15 cellular contexts compared by ENCODE assay signal in genomic region chr9:77016526-77017504, GRCh38. TPM values are rescaled to one million over a fixed set of nuclear protein-coding genes. Genes with fewer than 3 reads are reported as not detected.
DNase-seq lines count a peak whose midpoint lies in the region; ATAC-seq and TF ChIP-seq lines count a peak whose summit lies in the region.
"Had no signal": no experiment of that assay in that cellular context is flagged by ENCODE, and none has a peak within 500 bp of the region (broad histone marks: within the 10 kb centered on the region; RNA-seq: fewer than 3 reads in every experiment).

No MANE protein-coding gene starts in this region.

- H3K27ac Mint-ChIP-seq in activated CD8-positive, alpha-beta T cell treated with anti-CD3 and anti-CD28 coated beads, Interleukin-2, amount 10 ng/mL, durations not matched to agents 7 days and 5 days = no peak overlapping the region
- no peak overlapping the region for H3K27ac Mint-ChIP-seq in activated CD8-positive, alpha-beta T cell treated with anti-CD3 and anti-CD28 coated beads for 36 hours

- H3K4me1 ChIP-seq in NT2/D1 (ENCODE audit: insufficient read depth, insufficient read length) (peaks cover 22% of the 10 kb centered on the region), iPS-18a (ENCODE audit: control insufficient read depth, low read depth, low read length) (peaks cover 53% of the 10 kb centered on the region), skeletal muscle satellite cell (ENCODE audit: control insufficient read depth, insufficient read depth, low read length) (peaks cover 14% of the 10 kb centered on the region)
- H3K4me1 ChIP-seq: BE2C had no signal

- intact Hi-C loops in activated CD8-positive, alpha-beta T cell treated with anti-CD3 and anti-CD28 coated beads for 36 hours (cut with micrococcal nuclease) = no loop called here

- ATAC-seq in activated CD8-positive, alpha-beta T cell treated with anti-CD3 and anti-CD28 coated beads, Interleukin-2, amount 10 ng/mL, durations not matched to agents 7 days and 5 days = no peak
- ATAC-seq in activated CD8-positive, alpha-beta T cell treated with anti-CD3 and anti-CD28 coated beads for 36 hours = no peak
- no peak for ATAC-seq in GM21825 (IDR thresholded peaks at IDR 0.05; ENCODE audit: unreplicated experiment)
- ATAC-seq: activated T-cell treated with anti-CD3 and anti-CD28 coated beads, Interleukin-2, amount 50 U/mL, for 72 hours had no signal

- peaks cover 17% of the 10 kb centered on the region for H3K4me1 Mint-ChIP-seq in activated CD8-positive, alpha-beta T cell treated with anti-CD3 and anti-CD28 coated beads, Interleukin-2, amount 10 ng/mL, durations not matched to agents 7 days and 5 days (ENCODE audit: low read depth)
- peaks cover 21% of the 10 kb centered on the region for H3K4me1 Mint-ChIP-seq in activated CD8-positive, alpha-beta T cell treated with anti-CD3 and anti-CD28 coated beads for 36 hours (ENCODE audit: low read depth)

- peaks cover 90% of the 10 kb centered on the region for H3K27me3 Mint-ChIP-seq in activated CD8-positive, alpha-beta T cell treated with anti-CD3 and anti-CD28 coated beads, Interleukin-2, amount 10 ng/mL, durations not matched to agents 7 days and 5 days (ENCODE audit: low read depth)
- H3K27me3 Mint-ChIP-seq in activated CD8-positive, alpha-beta T cell treated with anti-CD3 and anti-CD28 coated beads for 36 hours = peaks cover 83% of the 10 kb centered on the region

- H3K27ac ChIP-seq in iPS-18a (ENCODE audit: low read length) = no peak overlapping the region
- H3K27ac ChIP-seq: brain microvascular endothelial cell had no signal

- H3K4me3 ChIP-seq in NT2/D1 (ENCODE audit: insufficient read length, low read depth) (peak overlapping the region; percentile 34), iPS-18a (ENCODE audit: low read length) (peak overlapping the region; percentile 46), skeletal muscle satellite cell (ENCODE audit: low read length) (no peak overlapping the region)

- no peaks in the 10 kb centered on the region for H3K36me3 ChIP-seq in NT2/D1 (ENCODE audit: insufficient read depth, insufficient read length, low read length)
- no peaks in the 10 kb centered on the region for H3K36me3 ChIP-seq in iPS-18a (ENCODE audit: control insufficient read depth, low read depth, low read length)
- no peaks in the 10 kb centered on the region for H3K36me3 ChIP-seq in skeletal muscle satellite cell (ENCODE audit: insufficient read depth, low read length)
- H3K36me3 ChIP-seq: BE2C, brain microvascular endothelial cell had no signal

- CTCF ChIA-PET in activated CD8-positive, alpha-beta T cell treated with anti-CD3 and anti-CD28 coated beads, Interleukin-2, amount 10 ng/mL, durations not matched to agents 7 days and 5 days (lab: Charles Lee) = no interaction called here
- CTCF ChIA-PET in activated CD8-positive, alpha-beta T cell treated with anti-CD3 and anti-CD28 coated beads for 36 hours (lab: Charles Lee) = interaction anchor here (1.1 to 1.3 kb wide), 2 partner anchors 9 to 134 kb away, joined by 4 read pairs; no protein-coding TSS in a partner anchor

- peak overlapping the region; percentile 72 for H3K9ac ChIP-seq in NT2/D1 (ENCODE audit: insufficient read length, low read depth)
- H3K9ac ChIP-seq in iPS-18a (ENCODE audit: low read length) = peak overlapping the region; percentile 8
- H3K9ac ChIP-seq in skeletal muscle satellite cell (ENCODE audit: low read depth, low read length) = no peak overlapping the region

- H3K9me3 ChIP-seq in NT2/D1 (ENCODE audit: insufficient read depth, low read length) (no peaks in the 10 kb centered on the region), iPS-18a (ENCODE audit: control insufficient read depth, low read depth, low read length) (no peaks in the 10 kb centered on the region), skeletal muscle satellite cell (replicated peaks; ENCODE audit: low read length) (no peaks in the 10 kb centered on the region)
- H3K9me3 ChIP-seq: BE2C had no signal

- H3K27me3 ChIP-seq in NT2/D1 (ENCODE audit: insufficient read depth, insufficient read length) = peaks cover 98% of the 10 kb centered on the region
- H3K27me3 ChIP-seq in iPS-18a (ENCODE audit: control insufficient read depth, insufficient read depth, low read length) = peaks cover 100% of the 10 kb centered on the region
- H3K27me3 ChIP-seq in skeletal muscle satellite cell (ENCODE audit: control insufficient read depth, insufficient read depth, low read length) = peaks cover 97% of the 10 kb centered on the region

- TF ChIP-seq CTCF in activated CD8-positive, alpha-beta T cell treated with anti-CD3 and anti-CD28 coated beads for 36 hours (IDR thresholded peaks at IDR 0.05) = no peak

- DNase-seq in activated CD8-positive, alpha-beta T cell treated with anti-CD3 and anti-CD28 coated beads, Interleukin-2, amount 10 ng/mL, durations not matched to agents 7 days and 5 days = no peak
- DNase-seq in activated CD8-positive, alpha-beta T cell treated with anti-CD3 and anti-CD28 coated beads for 36 hours = no peak
- DNase-seq in NT2/D1 (ENCODE audit: low read depth, low spot score) (no peak), SHP77 (lab: John Stamatoyannopoulos, UW) (no peak), NCI-H187 (lab: John Stamatoyannopoulos, UW) (no peak)
- DNase-seq: activated T-cell treated with anti-CD3 and anti-CD28 coated beads, Interleukin-2, amount 50 U/mL, for 72 hours; BE2C; brain microvascular endothelial cell; effector memory CD4-positive, alpha-beta T cell; NCI-H526 treated with DMSO at 0.1 percent for 48 hours; occipital lobe had no signal

- H3K4me2 ChIP-seq in skeletal muscle satellite cell (ENCODE audit: low read length) = peak overlapping the region; percentile 43

- POLR2A ChIA-PET in activated CD8-positive, alpha-beta T cell treated with anti-CD3 and anti-CD28 coated beads, Interleukin-2, amount 10 ng/mL, durations not matched to agents 7 days and 5 days (lab: Charles Lee) = no interaction called here
- POLR2A ChIA-PET in activated CD8-positive, alpha-beta T cell treated with anti-CD3 and anti-CD28 coated beads for 36 hours (lab: Charles Lee) = interaction anchor here (0.7 to 0.9 kb wide), 2 partner anchors 17 to 150 kb away, joined by 3 read pairs; no protein-coding TSS in a partner anchor

- peak overlapping the region; percentile 12 for H3K4me3 Mint-ChIP-seq in activated CD8-positive, alpha-beta T cell treated with anti-CD3 and anti-CD28 coated beads, Interleukin-2, amount 10 ng/mL, durations not matched to agents 7 days and 5 days
- H3K4me3 Mint-ChIP-seq in activated CD8-positive, alpha-beta T cell treated with anti-CD3 and anti-CD28 coated beads for 36 hours = no peak overlapping the region

- no peaks in the 10 kb centered on the region for H3K9me3 Mint-ChIP-seq in activated CD8-positive, alpha-beta T cell treated with anti-CD3 and anti-CD28 coated beads, Interleukin-2, amount 10 ng/mL, durations not matched to agents 7 days and 5 days (ENCODE audit: insufficient read depth)
- no peaks in the 10 kb centered on the region for H3K9me3 Mint-ChIP-seq in activated CD8-positive, alpha-beta T cell treated with anti-CD3 and anti-CD28 coated beads for 36 hours
- H3K9me3 Mint-ChIP-seq: activated T-cell treated with anti-CD3 and anti-CD28 coated beads, Interleukin-2, amount 50 U/mL, for 72 hours had no signal

- H3K36me3 Mint-ChIP-seq in activated CD8-positive, alpha-beta T cell treated with anti-CD3 and anti-CD28 coated beads, Interleukin-2, amount 10 ng/mL, durations not matched to agents 7 days and 5 days (ENCODE audit: low read depth) = peaks cover 10% of the 10 kb centered on the region
- H3K36me3 Mint-ChIP-seq in activated CD8-positive, alpha-beta T cell treated with anti-CD3 and anti-CD28 coated beads for 36 hours (ENCODE audit: low read depth) = no peaks in the 10 kb centered on the region

RNA-seq across cellular contexts. Expression of gene FOXB2, which starts 2.6 kb away (rescaled TPM):
- total RNA-seq in activated CD8-positive, alpha-beta T cell treated with anti-CD3 and anti-CD28 coated beads, Interleukin-2, amount 10 ng/mL, durations not matched to agents 7 days and 5 days = not detected
- total RNA-seq in activated CD8-positive, alpha-beta T cell treated with anti-CD3 and anti-CD28 coated beads for 36 hours = not detected
- total RNA-seq in skeletal muscle satellite cell (2012; rRNA removed) = not detected in 2 replicates
- total RNA-seq: activated T-cell treated with anti-CD3 and anti-CD28 coated beads, Interleukin-2, amount 50 U/mL, for 72 hours; liver; occipital lobe had no signal
